Comparison of ENCODE assay signal across 17 cellular contexts in the genomic region with DNA sequence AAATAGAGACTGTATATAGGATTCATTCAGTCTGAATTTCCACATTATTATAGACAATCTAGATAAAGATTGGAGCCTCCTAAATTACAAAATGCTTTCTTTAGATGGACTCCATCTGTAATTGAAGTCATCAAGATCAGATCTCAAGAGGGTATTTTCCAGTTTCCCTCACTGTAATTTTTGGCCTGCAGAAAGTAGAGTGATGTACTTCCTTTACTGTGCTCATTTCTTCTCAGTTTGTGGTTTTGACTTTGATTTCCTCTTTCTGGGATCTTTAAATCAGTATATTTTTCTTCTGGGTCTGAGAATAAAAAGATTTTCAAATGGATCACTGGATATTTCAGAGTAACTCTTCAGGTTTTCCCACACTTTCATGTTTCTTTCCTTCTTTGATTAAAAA. TPM values are rescaled to one million over a fixed set of nuclear protein-coding genes. Genes with fewer than 3 reads are reported as not detected.
DNase-seq lines count a peak whose midpoint lies in the region; FAIRE-seq lines count a peak whose summit lies in the region.
"Had no signal": no experiment of that assay in that cellular context is flagged by ENCODE, and none has a peak within 500 bp of the region (broad histone marks: within the 10 kb centered on the region; RNA-seq: fewer than 3 reads in every experiment).

No MANE protein-coding gene starts in this region.

- POLR2A ChIA-PET in activated CD4-positive, alpha-beta memory T cell treated with anti-CD3 and anti-CD28 coated beads for 36 hours (lab: Charles Lee) = no interaction called here
- POLR2A ChIA-PET in activated CD4-positive, alpha-beta memory T cell treated with anti-CD3 and anti-CD28 coated beads, Interleukin-2, amount 10 ng/mL, durations not matched to agents 7 days and 5 days (lab: Charles Lee) = interaction anchor here (1.3 kb wide), 1 partner anchor 16 kb away, joined by 3 read pairs; no protein-coding TSS in a partner anchor

- H3K4me1 Mint-ChIP-seq in activated CD4-positive, alpha-beta memory T cell treated with anti-CD3 and anti-CD28 coated beads for 36 hours (ENCODE audit: low read depth) = peaks cover 81% of the 10 kb centered on the region
- H3K4me1 Mint-ChIP-seq in activated CD4-positive, alpha-beta memory T cell treated with anti-CD3 and anti-CD28 coated beads, Interleukin-2, amount 10 ng/mL, durations not matched to agents 7 days and 5 days = peaks cover 62% of the 10 kb centered on the region
- peaks cover 74% of the 10 kb centered on the region for H3K4me1 Mint-ChIP-seq in activated naive CD8-positive, alpha-beta T cell treated with anti-CD3 and anti-CD28 coated beads for 36 hours
- H3K4me1 Mint-ChIP-seq: mesothelial cell of epicardium had no signal

- peaks cover 51% of the 10 kb centered on the region for H3K36me3 Mint-ChIP-seq in activated CD4-positive, alpha-beta memory T cell treated with anti-CD3 and anti-CD28 coated beads for 36 hours
- peaks cover 71% of the 10 kb centered on the region for H3K36me3 Mint-ChIP-seq in activated CD4-positive, alpha-beta memory T cell treated with anti-CD3 and anti-CD28 coated beads, Interleukin-2, amount 10 ng/mL, durations not matched to agents 7 days and 5 days (ENCODE audit: low read depth)
- peaks cover 79% of the 10 kb centered on the region for H3K36me3 Mint-ChIP-seq in activated naive CD8-positive, alpha-beta T cell treated with anti-CD3 and anti-CD28 coated beads for 36 hours

- no peaks in the 10 kb centered on the region for H3K9me3 Mint-ChIP-seq in activated CD4-positive, alpha-beta memory T cell treated with anti-CD3 and anti-CD28 coated beads for 36 hours
- H3K9me3 Mint-ChIP-seq in activated CD4-positive, alpha-beta memory T cell treated with anti-CD3 and anti-CD28 coated beads, Interleukin-2, amount 10 ng/mL, durations not matched to agents 7 days and 5 days = no peaks in the 10 kb centered on the region
- peaks cover 3% of the 10 kb centered on the region for H3K9me3 Mint-ChIP-seq in activated naive CD8-positive, alpha-beta T cell treated with anti-CD3 and anti-CD28 coated beads for 36 hours
- H3K9me3 Mint-ChIP-seq: mesothelial cell of epicardium had no signal

- CTCF ChIA-PET in activated CD4-positive, alpha-beta memory T cell treated with anti-CD3 and anti-CD28 coated beads for 36 hours (lab: Charles Lee) = no interaction called here
- CTCF ChIA-PET in activated CD4-positive, alpha-beta memory T cell treated with anti-CD3 and anti-CD28 coated beads, Interleukin-2, amount 10 ng/mL, durations not matched to agents 7 days and 5 days (lab: Charles Lee) = no interaction called here

- intact Hi-C loops in activated CD4-positive, alpha-beta memory T cell treated with anti-CD3 and anti-CD28 coated beads for 36 hours (cut with micrococcal nuclease) = no loop called here

- H3K27me3 Mint-ChIP-seq in activated CD4-positive, alpha-beta memory T cell treated with anti-CD3 and anti-CD28 coated beads for 36 hours = no peaks in the 10 kb centered on the region
- no peaks in the 10 kb centered on the region for H3K27me3 Mint-ChIP-seq in activated CD4-positive, alpha-beta memory T cell treated with anti-CD3 and anti-CD28 coated beads, Interleukin-2, amount 10 ng/mL, durations not matched to agents 7 days and 5 days
- no peaks in the 10 kb centered on the region for H3K27me3 Mint-ChIP-seq in activated naive CD8-positive, alpha-beta T cell treated with anti-CD3 and anti-CD28 coated beads for 36 hours

- FAIRE-seq in frontal cortex (lab: Jason Lieb, UNC) = no peak
- FAIRE-seq: A204.1, colon, endothelial cell of umbilical vein had no signal

- no peak overlapping the region for H3K4me3 Mint-ChIP-seq in activated CD4-positive, alpha-beta memory T cell treated with anti-CD3 and anti-CD28 coated beads for 36 hours
- H3K4me3 Mint-ChIP-seq in activated CD4-positive, alpha-beta memory T cell treated with anti-CD3 and anti-CD28 coated beads, Interleukin-2, amount 10 ng/mL, durations not matched to agents 7 days and 5 days = no peak overlapping the region
- no peak overlapping the region for H3K4me3 Mint-ChIP-seq in activated naive CD8-positive, alpha-beta T cell treated with anti-CD3 and anti-CD28 coated beads for 36 hours
- H3K4me3 Mint-ChIP-seq: mesothelial cell of epicardium had no signal

- DNase-seq in activated CD4-positive, alpha-beta memory T cell treated with anti-CD3 and anti-CD28 coated beads for 36 hours = no peak
- DNase-seq in activated CD4-positive, alpha-beta memory T cell treated with anti-CD3 and anti-CD28 coated beads, Interleukin-2, amount 10 ng/mL, durations not matched to agents 7 days and 5 days = no peak
- DNase-seq in NOMO-1 (lab: John Stamatoyannopoulos, UW; ENCODE audit: unreplicated experiment in 2 of 2) (peak; percentile 7 to 60), pons (ENCODE audit: low spot score) (peak; percentile 43), frontal cortex (ENCODE audit: low spot score in 2 of 2) (no peak), Ammon's horn (ENCODE audit: low spot score) (no peak)
- no peak for DNase-seq in activated naive CD8-positive, alpha-beta T cell treated with anti-CD3 and anti-CD28 coated beads for 36 hours
- no peak for DNase-seq in stimulated activated CD4-positive, alpha-beta T cell treated with anti-CD3 and anti-CD28 coated beads, Interleukin-2, amount 100 ng/mL, for 48 hours
- DNase-seq: COR-L47, foreskin fibroblast, MM.1S, NCI-H2081 treated with DMSO at 0.1 percent for 48 hours, NCI-H526 had no signal

- peak overlapping the region; percentile 68 for H3K27ac Mint-ChIP-seq in activated CD4-positive, alpha-beta memory T cell treated with anti-CD3 and anti-CD28 coated beads for 36 hours
- no peak overlapping the region for H3K27ac Mint-ChIP-seq in activated CD4-positive, alpha-beta memory T cell treated with anti-CD3 and anti-CD28 coated beads, Interleukin-2, amount 10 ng/mL, durations not matched to agents 7 days and 5 days
- peak overlapping the region; percentile 50 for H3K27ac Mint-ChIP-seq in activated naive CD8-positive, alpha-beta T cell treated with anti-CD3 and anti-CD28 coated beads for 36 hours
- H3K27ac Mint-ChIP-seq: mesothelial cell of epicardium had no signal

RNA-seq across cellular contexts. Expression of gene BABAM2, which starts 7.2 kb away (rescaled TPM):
- total RNA-seq in activated CD4-positive, alpha-beta memory T cell treated with anti-CD3 and anti-CD28 coated beads for 36 hours = 10 to 100 TPM; 72.3 to 76.6 TPM
- 10 to 100 TPM; 51.4 to 56.6 TPM for total RNA-seq in activated CD4-positive, alpha-beta memory T cell treated with anti-CD3 and anti-CD28 coated beads, Interleukin-2, amount 10 ng/mL, durations not matched to agents 7 days and 5 days
- total RNA-seq in activated naive CD8-positive, alpha-beta T cell treated with anti-CD3 and anti-CD28 coated beads for 36 hours = 10 to 100 TPM; 45.2 to 53.2 TPM
- total RNA-seq in frontal cortex = 14.7 TPM

RNA-seq across cellular contexts. Expression of gene RBKS, which starts 7.6 kb away (rescaled TPM):
- 1 to 10 TPM; 9.2 to 9.7 TPM for total RNA-seq in activated CD4-positive, alpha-beta memory T cell treated with anti-CD3 and anti-CD28 coated beads for 36 hours
- total RNA-seq in activated CD4-positive, alpha-beta memory T cell treated with anti-CD3 and anti-CD28 coated beads, Interleukin-2, amount 10 ng/mL, durations not matched to agents 7 days and 5 days = 1 to 10 TPM; 2.2 to 2.8 TPM
- total RNA-seq in activated naive CD8-positive, alpha-beta T cell treated with anti-CD3 and anti-CD28 coated beads for 36 hours = 1 to 10 TPM; 5.1 to 5.4 TPM
- 3.7 TPM for total RNA-seq in frontal cortex

Comparison
In these comparisons a context has a peak if more than half of its experiments do, and no peak if none do; other contexts are left out.
1. DNase-seq: peak in NOMO-1 (2 of 2) and pons (single experiment); none in activated CD4-positive, alpha-beta memory T cell treated with anti-CD3 and anti-CD28 coated beads for 36 hours (single experiment), activated CD4-positive, alpha-beta memory T cell treated with anti-CD3 and anti-CD28 coated beads, Interleukin-2, amount 10 ng/mL, durations not matched to agents 7 days and 5 days (single experiment), activated naive CD8-positive, alpha-beta T cell treated with anti-CD3 and anti-CD28 coated beads for 36 hours (single experiment), frontal cortex (0 of 2), stimulated activated CD4-positive, alpha-beta T cell treated with anti-CD3 and anti-CD28 coated beads, Interleukin-2, amount 100 ng/mL, for 48 hours (0 of 2) and Ammon's horn (single experiment).